22 cellular contexts compared by ENCODE assay signal in genomic region chr10:10141983-10142382, GRCh38.
A peak's percentile ranks its signal among the peaks of the same experiment; 100 is the strongest.
DNase-seq lines count a peak whose midpoint lies in the region; ATAC-seq, FAIRE-seq and TF ChIP-seq lines count a peak whose summit lies in the region.
"Had no signal": no experiment of that assay in that cellular context is flagged by ENCODE, and none has a peak within 500 bp of the region (broad histone marks: within the 10 kb centered on the region; RNA-seq: fewer than 3 reads in every experiment).

No MANE protein-coding gene starts in this region.

- POLR2A ChIA-PET in H1 (lab: Charles Lee; ENCODE audit: partially characterized antibody) = no interaction called here
- POLR2A ChIA-PET in MCF 10A (lab: Yijun Ruan, JAX) = no interaction called here

- H2BK15ac ChIP-seq in H1 (ENCODE audit: low read length) = no peak overlapping the region

- H3K23ac ChIP-seq in H1 (ENCODE audit: insufficient read length) = no peak overlapping the region

- 77% methylated on average over 3 of the region's 3 CpGs; no CpG with 5 or more reads in 1 of the 2 experiments for WGBS in H1 (ENCODE audit: extremely low coverage in 1 of 2, insufficient coverage in 1 of 2, insufficient read length in 1 of 2, insufficient replicate concordance in 2 of 2, low coverage in 1 of 2, low lambda C conversion rate in 2 of 2, missing lambda C conversion rate in 1 of 2), 2 experiments
- WGBS in right lobe of liver (ENCODE audit: insufficient coverage, low coverage, low lambda C conversion rate, missing lambda C conversion rate) = 25% methylated on average over 3 of the region's 3 CpGs

- H3K56ac ChIP-seq in H1 (replicated peaks; ENCODE audit: insufficient read length, low read depth, low read length) = no peak overlapping the region

- H3K27ac ChIP-seq in GM23338 (ENCODE audit: low read depth) (no peak overlapping the region), H1 (ENCODE audit: low read depth, low read length) (no peak overlapping the region), right lobe of liver (no peak overlapping the region)
- H3K27ac ChIP-seq: 22Rv1, BLaER1, C4-2B had no signal

- no peaks in the 10 kb centered on the region for H3K79me1 ChIP-seq in H1 (ENCODE audit: low read depth, low read length)

- H3K79me2 ChIP-seq in GM23338 (replicated peaks; ENCODE audit: insufficient read depth) (no peaks in the 10 kb centered on the region), H1 (ENCODE audit: control insufficient read depth in 1 of 2, insufficient read depth in 2 of 2, low read length in 2 of 2) (no peaks in the 10 kb centered on the region)

- no peak overlapping the region for H3K9ac ChIP-seq in H1 (replicated peaks in 1 of 4; ENCODE audit: extremely low read depth in 1 of 4, low read depth in 3 of 4, low read length in 3 of 4)
- H3K9ac ChIP-seq: BLaER1 had no signal

- H3K27me3 ChIP-seq in GM23338 (ENCODE audit: insufficient read depth) (no peaks in the 10 kb centered on the region), H1 (replicated peaks in 1 of 4; ENCODE audit: control insufficient read depth in 3 of 4, extremely low read depth in 1 of 4, insufficient read depth in 3 of 4, low read length in 3 of 4) (no peaks in the 10 kb centered on the region), right lobe of liver (no peaks in the 10 kb centered on the region)
- H3K27me3 ChIP-seq: BLaER1 had no signal

- H3K23me2 ChIP-seq in H1 (ENCODE audit: low read depth, low read length) = no peaks in the 10 kb centered on the region

- no peak overlapping the region for H3K14ac ChIP-seq in H1 (ENCODE audit: insufficient read length)

- H2AFZ ChIP-seq in GM23338 (peak overlapping the region; percentile 78; the same call in 1 of the 2 replicates), H1 (ENCODE audit: low read length) (peak overlapping the region; percentile 96)

- CTCF ChIA-PET in H1 (lab: Charles Lee; ENCODE audit: partially characterized antibody) (interaction anchor here (1.0 kb wide), 1 partner anchor 235 kb away, joined by 3 read pairs; no protein-coding TSS in a partner anchor), MCF 10A (lab: Yijun Ruan, JAX) (no interaction called here)

- FAIRE-seq in H1 (lab: Jason Lieb, UNC) = peak; percentile 28
- FAIRE-seq: A204.1, G401.6, GM12878, GM19239 had no signal

- TF ChIP-seq POLR2A in H1 (IDR thresholded peaks at IDR 0.05; ENCODE audit: control extremely low read depth in 1 of 2, low read depth in 2 of 2, low read length in 2 of 2) (no peak), right lobe of liver (IDR thresholded peaks at IDR 0.05) (no peak)

- H3K36me3 ChIP-seq in GM23338 (ENCODE audit: insufficient read depth) (no peaks in the 10 kb centered on the region), H1 (ENCODE audit: control insufficient read depth in 2 of 4, insufficient read depth in 4 of 4, low read length in 3 of 4) (no peaks in the 10 kb centered on the region), right lobe of liver (no peaks in the 10 kb centered on the region)
- H3K36me3 ChIP-seq: BLaER1 had no signal

- no peak overlapping the region for H2BK12ac ChIP-seq in H1 (ENCODE audit: low read depth, low read length)

- H3F3A ChIP-seq in GM23338 (replicated peaks; ENCODE audit: low read depth) = no peaks in the 10 kb centered on the region

- H2AK5ac ChIP-seq in H1 (ENCODE audit: low read depth, low read length) = no peak overlapping the region

- H3K4me2 ChIP-seq in GM23338 (no peak overlapping the region), H1 (ENCODE audit: insufficient read depth in 1 of 2, low read depth in 2 of 2, low read length in 2 of 2) (peak overlapping the region in 1 of 2 experiments; percentile 12; a peak in 1 of 4 replicates)
- H3K4me2 ChIP-seq: BLaER1 had no signal

- no peak for TF ChIP-seq EP300 in H1 (IDR thresholded peaks at IDR 0.05; ENCODE audit: borderline replicate concordance in 1 of 2, low read depth in 2 of 2, low read length in 2 of 2)

- H4K20me1 ChIP-seq in GM23338 (replicated peaks; ENCODE audit: insufficient read depth) (no peaks in the 10 kb centered on the region), H1 (replicated peaks in 1 of 2; ENCODE audit: control insufficient read depth in 1 of 2, insufficient read depth in 2 of 2, low read length in 2 of 2) (no peaks in the 10 kb centered on the region)
- H4K20me1 ChIP-seq: BLaER1 had no signal

- no TSS peak for BruUV-seq in MCF 10A (replicated peaks; lab: Mats Ljungman, UMichigan)

- no peak overlapping the region for H2BK120ac ChIP-seq in H1 (replicated peaks; ENCODE audit: low read depth, low read length)

- no peak overlapping the region for H2BK20ac ChIP-seq in H1 (ENCODE audit: low read length)

- H3K27me3 Mint-ChIP-seq in GM23338 (ENCODE audit: insufficient read depth, low read depth, poor library complexity) (no peaks in the 10 kb centered on the region), MCF 10A (ENCODE audit: insufficient read depth, unreplicated experiment) (no peaks in the 10 kb centered on the region)
- H3K27me3 Mint-ChIP-seq in stimulated activated memory B cell treated with anti-CD40 and anti-IgM and Interleukin-4, amounts not matched to agents 10 μg/mL and 1 μg/mL and 100 μg/mL, for 72 hours = no peaks in the 10 kb centered on the region
- H3K27me3 Mint-ChIP-seq: B cell; CD4-positive, CD25-positive, alpha-beta regulatory T cell had no signal

- H3K4me3 Mint-ChIP-seq in GM23338 = no peak overlapping the region
- no peak overlapping the region for H3K4me3 Mint-ChIP-seq in stimulated activated memory B cell treated with anti-CD40 and anti-IgM and Interleukin-4, amounts not matched to agents 10 μg/mL and 1 μg/mL and 100 μg/mL, for 72 hours
- H3K4me3 Mint-ChIP-seq in MCF 10A (ENCODE audit: unreplicated experiment) = no peak overlapping the region
- H3K4me3 Mint-ChIP-seq: B cell; CD4-positive, CD25-positive, alpha-beta regulatory T cell; CD8-positive, alpha-beta T cell; H9 had no signal

- DNase-seq in GM23338 (ENCODE audit: low spot score) (peak; percentile 8), H1 (ENCODE audit: low read depth in 1 of 2, low spot score in 2 of 2) (no peak), iPS-NIHi7 (ENCODE audit: extremely low spot score) (peak; percentile 20), right lobe of liver (no peak), MCF 10A (ENCODE audit: unreplicated experiment) (no peak), amygdala (lab: John Stamatoyannopoulos, UW) (no peak)
- DNase-seq: Caco-2; CD4-positive, CD25-positive, alpha-beta regulatory T cell; CD8-positive, alpha-beta T cell; DMS153; DND-41; H9 had no signal

- intact Hi-C loops in right lobe of liver (cut with DNase I) (no loop called here), MCF 10A (cut with micrococcal nuclease) (no loop called here)

- H4K8ac ChIP-seq in H1 (ENCODE audit: extremely low read depth, insufficient read depth, low read length) = no peak overlapping the region

- no peak for TF ChIP-seq RAD21 in H1 (IDR thresholded peaks at IDR 0.05 in 1 of 2, conservative IDR thresholded peaks at IDR 0.05 in 1 of 2; ENCODE audit: low read depth in 2 of 2, low read length in 2 of 2)

- H3K9me3 ChIP-seq in H1 (ENCODE audit: insufficient read depth in 2 of 2, low read depth in 1 of 2, low read length in 1 of 2) (no peaks in the 10 kb centered on the region), right lobe of liver (no peaks in the 10 kb centered on the region)
- H3K9me3 ChIP-seq: BLaER1, Caco-2 had no signal

- H2BK5ac ChIP-seq in H1 (ENCODE audit: low read depth, low read length) = no peak overlapping the region

- no peak overlapping the region for H3K18ac ChIP-seq in H1 (ENCODE audit: extremely low read depth, low read length)

- H3K4me3 ChIP-seq in GM23338 = no peak overlapping the region
- H3K4me3 ChIP-seq in H1 (ENCODE audit: extremely low read depth in 1 of 4, insufficient read depth in 2 of 4, low read depth in 3 of 4, low read length in 4 of 4) = no peak overlapping the region
- H3K4me3 ChIP-seq in right lobe of liver = no peak overlapping the region
- H3K4me3 ChIP-seq: BLaER1, GM12878 had no signal

- H3K4me1 Mint-ChIP-seq in GM23338 (peaks cover 8% of the 10 kb centered on the region; the same call in 2 of the 3 replicates), MCF 10A (ENCODE audit: insufficient read depth, unreplicated experiment) (peaks cover 14% of the 10 kb centered on the region)
- peaks cover 13% of the 10 kb centered on the region for H3K4me1 Mint-ChIP-seq in stimulated activated memory B cell treated with anti-CD40 and anti-IgM and Interleukin-4, amounts not matched to agents 10 μg/mL and 1 μg/mL and 100 μg/mL, for 72 hours

- no peak overlapping the region for H4K91ac ChIP-seq in H1 (replicated peaks; ENCODE audit: insufficient read length, low read length)

- TF ChIP-seq CTCF in GM23338 (conservative IDR thresholded peaks at IDR 0.05; ENCODE audit: low read depth in 2 of 2) (no peak), H1 (IDR thresholded peaks at IDR 0.05; ENCODE audit: control extremely low read depth in 1 of 3, insufficient read depth in 1 of 3, low read depth in 1 of 3, low read length in 3 of 3) (no peak), right lobe of liver (IDR thresholded peaks at IDR 0.05) (no peak), MCF 10A (IDR thresholded peaks at IDR 0.05; ENCODE audit: unreplicated experiment) (no peak)

- peaks cover 7% of the 10 kb centered on the region; the same call in 1 of the 2 replicates for H3K9me2 ChIP-seq in GM23338 (ENCODE audit: insufficient read depth)

- H3K9me3 Mint-ChIP-seq in GM23338 = no peaks in the 10 kb centered on the region
- H3K9me3 Mint-ChIP-seq in stimulated activated memory B cell treated with anti-CD40 and anti-IgM and Interleukin-4, amounts not matched to agents 10 μg/mL and 1 μg/mL and 100 μg/mL, for 72 hours = no peaks in the 10 kb centered on the region
- H3K9me3 Mint-ChIP-seq in MCF 10A (ENCODE audit: unreplicated experiment) = no peaks in the 10 kb centered on the region
- H3K9me3 Mint-ChIP-seq: CD8-positive, alpha-beta T cell; H9 had no signal

- H3K36me3 Mint-ChIP-seq in GM23338 (ENCODE audit: low read depth) = no peaks in the 10 kb centered on the region
- no peaks in the 10 kb centered on the region for H3K36me3 Mint-ChIP-seq in stimulated activated memory B cell treated with anti-CD40 and anti-IgM and Interleukin-4, amounts not matched to agents 10 μg/mL and 1 μg/mL and 100 μg/mL, for 72 hours
- no peaks in the 10 kb centered on the region for H3K36me3 Mint-ChIP-seq in MCF 10A (ENCODE audit: insufficient read depth, unreplicated experiment)
- H3K36me3 Mint-ChIP-seq: CD4-positive, CD25-positive, alpha-beta regulatory T cell; CD8-positive, alpha-beta T cell had no signal

- H3K27ac Mint-ChIP-seq in GM23338 (no peak overlapping the region; the same call in 1 of the 2 replicates), MCF 10A (ENCODE audit: low read depth, unreplicated experiment) (no peak overlapping the region)
- H3K27ac Mint-ChIP-seq in stimulated activated memory B cell treated with anti-CD40 and anti-IgM and Interleukin-4, amounts not matched to agents 10 μg/mL and 1 μg/mL and 100 μg/mL, for 72 hours = no peak overlapping the region
- H3K27ac Mint-ChIP-seq: B cell; CD4-positive, CD25-positive, alpha-beta regulatory T cell; CD8-positive, alpha-beta T cell; H9 had no signal

- H3K4me1 ChIP-seq in GM23338 (ENCODE audit: insufficient read depth) (peaks cover 10% of the 10 kb centered on the region), H1 (replicated peaks in 1 of 4; ENCODE audit: control insufficient read depth in 3 of 4, insufficient read depth in 4 of 4, low read length in 3 of 4) (peaks cover 0 to 6% (median 4%) of the 10 kb centered on the region in 4 experiments; a peak in 3 of 7 replicates), right lobe of liver (no peaks in the 10 kb centered on the region)
- H3K4me1 ChIP-seq: BLaER1, Caco-2 had no signal

- no peak overlapping the region for H4K5ac ChIP-seq in H1 (ENCODE audit: insufficient read length, low read depth, low read length)

- no peak overlapping the region for H3K4ac ChIP-seq in H1 (replicated peaks; ENCODE audit: insufficient read length, low read depth, low read length)

- ATAC-seq in GM23338 (peak; percentile 54), right lobe of liver (no peak)
- peak; percentile 32 for ATAC-seq in stimulated activated memory B cell treated with anti-CD40 and anti-IgM and Interleukin-4, amounts not matched to agents 10 μg/mL and 1 μg/mL and 100 μg/mL, for 72 hours
- ATAC-seq: CD8-positive, alpha-beta T cell; GM12878; HCT116 had no signal

Comparison
In these comparisons a context has a peak if more than half of its experiments do, and no peak if none do; other contexts are left out.
1. ATAC-seq: peak in GM23338 (single experiment) and stimulated activated memory B cell treated with anti-CD40 and anti-IgM and Interleukin-4, amounts not matched to agents 10 μg/mL and 1 μg/mL and 100 μg/mL, for 72 hours (single experiment); none in right lobe of liver (0 of 4).
2. DNase-seq: peak in GM23338 (single experiment) and iPS-NIHi7 (single experiment); none in H1 (0 of 2), right lobe of liver (0 of 3), MCF 10A (single experiment) and amygdala (0 of 56).